In the genomic region with DNA sequence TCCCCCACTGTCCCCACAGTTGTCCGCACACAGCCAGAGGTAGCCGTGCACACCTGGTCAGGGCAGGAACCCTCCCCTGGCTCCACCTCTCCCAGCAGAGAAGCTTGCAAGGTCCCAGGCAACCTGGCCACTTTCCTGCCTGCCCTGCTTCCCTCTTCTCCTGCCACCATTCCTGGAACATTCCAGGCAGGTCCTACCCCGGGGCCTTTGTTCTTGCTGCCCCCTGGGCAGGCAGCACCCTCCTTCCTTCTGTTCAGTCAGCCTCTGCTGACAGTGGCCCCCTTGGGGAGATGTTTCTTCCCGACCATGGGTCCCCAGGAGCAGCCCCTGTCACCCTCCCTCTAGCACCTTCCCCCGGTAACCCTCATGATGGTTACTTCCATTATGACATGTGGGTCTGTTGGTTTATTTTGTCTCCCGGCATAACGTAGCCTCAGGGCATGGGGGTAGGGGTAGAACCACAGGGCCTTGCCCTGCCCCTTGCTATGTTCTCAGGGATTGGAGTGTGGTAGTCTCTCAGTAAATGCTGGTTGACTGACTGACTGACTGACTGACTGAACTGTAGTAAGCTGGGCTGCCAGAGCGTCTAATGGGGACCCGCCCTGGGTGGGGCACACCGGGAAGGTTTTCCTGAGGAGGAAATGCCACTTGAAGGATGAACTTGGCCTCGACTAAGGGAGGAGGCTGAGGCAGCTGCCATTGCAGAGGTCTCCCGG, we compare ENCODE assay signal across 1 cellular context.
TF ChIP-seq lines count a peak whose summit lies in the region.

No MANE protein-coding gene starts in this region.

TF ChIP-seq in IMR-90, 13 proteins besides CTCF, POLR2A, EP300 and RAD21:
- TF ChIP-seq FOS (IDR thresholded peaks at IDR 0.05; ENCODE audit: low read depth, low read length): no peak
- no peak for TF ChIP-seq MAFK (IDR thresholded peaks at IDR 0.05; ENCODE audit: low read depth, low read length)
- TF ChIP-seq RFX5 (IDR thresholded peaks at IDR 0.05; ENCODE audit: low read depth, low read length): no peak
- TF ChIP-seq BHLHE40 (IDR thresholded peaks at IDR 0.05; ENCODE audit: low read depth, low read length): no peak
